ENCODE assay signal across 19 cellular contexts in the genomic region with DNA sequence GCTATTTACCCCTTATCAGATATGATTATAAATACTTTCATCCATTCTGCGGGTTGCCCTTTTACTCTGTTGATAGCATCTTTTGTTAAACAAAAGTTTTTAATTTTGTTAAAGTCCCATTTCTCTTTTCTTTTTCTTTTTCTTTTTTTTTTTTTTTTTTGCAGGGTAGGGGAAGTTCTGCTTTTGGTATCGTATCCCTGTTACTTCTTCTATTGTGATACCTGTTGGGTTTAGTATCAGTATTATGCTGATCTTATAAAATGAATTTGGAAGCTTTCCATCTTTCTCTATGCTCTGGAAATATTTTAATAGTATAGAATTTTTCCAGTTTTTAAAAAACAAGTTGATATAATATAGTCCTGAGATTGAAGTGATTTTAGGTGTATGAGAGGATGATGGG. TPM values are rescaled to one million over a fixed set of nuclear protein-coding genes. Genes with fewer than 3 reads are reported as not detected.
DNase-seq lines count a peak whose midpoint lies in the region; ATAC-seq, FAIRE-seq and TF ChIP-seq lines count a peak whose summit lies in the region.
"Had no signal": no experiment of that assay in that cellular context is flagged by ENCODE, and none has a peak within 500 bp of the region (broad histone marks: within the 10 kb centered on the region; RNA-seq: fewer than 3 reads in every experiment).

No MANE protein-coding gene starts in this region.

- no peak for TF ChIP-seq RAD21 in GM12878 (IDR thresholded peaks at IDR 0.05; ENCODE audit: insufficient read depth, low read depth, low read length)

- H3K9me3 Mint-ChIP-seq in naive B cell = no peaks in the 10 kb centered on the region
- H3K9me3 Mint-ChIP-seq: CD14-positive monocyte; CD4-positive, alpha-beta T cell; CD8-positive, alpha-beta memory T cell; GM23338; HFFc6 had no signal

- H3K27me3 ChIP-seq in DND-41 (ENCODE audit: insufficient read depth, low read length, poor library complexity) (no peaks in the 10 kb centered on the region), GM12878 (replicated peaks in 1 of 2; ENCODE audit: control insufficient read depth in 2 of 2, insufficient read depth in 2 of 2, low read length in 1 of 2) (no peaks in the 10 kb centered on the region)
- H3K27me3 ChIP-seq: BLaER1 treated with 17β-estradiol and CSF1 and Interleukin-3, amounts not matched to agents 10 nM and 100 nM had no signal

- in situ Hi-C loops in GM12878 (cut with MboI) = no loop called here

- peak overlapping the region in 2 of 6 donors; percentile 64 to 90 for H3K27ac Mint-ChIP-seq in naive B cell
- H3K27ac Mint-ChIP-seq: B cell; CD14-positive monocyte; CD4-positive, alpha-beta T cell; CD8-positive, alpha-beta memory T cell; GM23338; HFFc6 had no signal

- no peak for FAIRE-seq in GM12878 (lab: Jason Lieb, UNC)

- BruUV-seq in GM12878 (replicated peaks; lab: Mats Ljungman, UMichigan) = no TSS peak

- peaks cover 34 to 57% (median 52%) of the 10 kb centered on the region in 3 donors for H3K4me1 Mint-ChIP-seq in naive B cell

- TF ChIP-seq EP300 in GM12878 (IDR thresholded peaks at IDR 0.05; ENCODE audit: borderline replicate concordance in 1 of 2, control insufficient read depth in 1 of 2, low read depth in 2 of 2, low read length in 2 of 2) = no peak

- no peaks in the 10 kb centered on the region for H3K9me3 ChIP-seq in DND-41 (ENCODE audit: insufficient read depth, low read length, severe bottlenecking)
- no peaks in the 10 kb centered on the region for H3K9me3 ChIP-seq in GM12878 (replicated peaks; ENCODE audit: control insufficient read depth, insufficient read depth, low read length)
- H3K9me3 ChIP-seq: BLaER1 treated with 17β-estradiol and CSF1 and Interleukin-3, amounts not matched to agents 10 nM and 100 nM; HAP-1 had no signal

- H3K36me3 ChIP-seq in DND-41 (ENCODE audit: insufficient read depth, low read length) (peaks cover 71% of the 10 kb centered on the region), GM12878 (ENCODE audit: control insufficient read depth in 2 of 2, insufficient read depth in 2 of 2, low read length in 1 of 2) (peaks cover 0 to 2% of the 10 kb centered on the region in 2 experiments; a peak in 2 of 4 replicates)

- RAD21 ChIA-PET in GM12878 (lab: Charles Lee; ENCODE audit: unreplicated experiment) = interaction anchor here (1.1 kb wide), 1 partner anchor 243 kb away, joined by 3 read pairs; no protein-coding TSS in a partner anchor

- no peak for TF ChIP-seq POLR2A in GM12878 (IDR thresholded peaks at IDR 0.05; ENCODE audit: low read depth, low read length)

- no peak for ATAC-seq in DND-41 (ENCODE audit: insufficient read depth, low read depth)
- no peak for ATAC-seq in GM12878
- peak; percentile 52 to 63 for ATAC-seq in naive B cell (ENCODE audit: low read depth in 2 of 2)
- ATAC-seq: GM23338 had no signal

- SMC1A ChIA-PET in GM12878 (lab: Charles Lee; ENCODE audit: uncharacterized antibody, unreplicated experiment) = interaction anchor here (0.9 to 1.7 kb wide), 4 partner anchors 15 to 292 kb away, joined by 3 to 4 read pairs (median 4); no protein-coding TSS in a partner anchor

- H3K36me3 Mint-ChIP-seq in naive B cell = peaks cover 8 to 10% of the 10 kb centered on the region in 2 donors

- WGBS in GM12878 (ENCODE audit: insufficient coverage, insufficient replicate concordance, low lambda C conversion rate, missing lambda C conversion rate) = 47% methylated on average over 1 of the region's 2 CpGs

- POLR2A ChIA-PET in GM12878 (lab: Charles Lee) = no interaction called here

- H3K4me3 Mint-ChIP-seq in naive B cell = peak overlapping the region in 2 of 8 donors; percentile 12 to 40
- H3K4me3 Mint-ChIP-seq: B cell; CD14-positive monocyte; CD4-positive, alpha-beta T cell; CD8-positive, alpha-beta memory T cell; GM23338; HFFc6 had no signal

- H3K79me2 ChIP-seq in DND-41 (ENCODE audit: insufficient read depth, low read length) (peaks cover 99% of the 10 kb centered on the region), GM12878 (ENCODE audit: control insufficient read depth, insufficient read depth, low read length) (peaks cover 43% of the 10 kb centered on the region)

- DNase-seq in DND-41 (no peak), GM12878 (ENCODE audit: low read depth, low spot score) (no peak), naive B cell (no peak), middle frontal gyrus (ENCODE audit: extremely low spot score, low spot score) (no peak), COLO829 (ENCODE audit: low spot score) (no peak)
- no peak for DNase-seq in activated CD4-positive, alpha-beta T cell treated with anti-CD3 and anti-CD28 coated beads, Interleukin-2, amount 50 U/mL, for 1 hour
- DNase-seq: Calu3; CD4-positive, alpha-beta T cell; CD8-positive, alpha-beta memory T cell; COR-L47; DMS153; EL; GDM1; HFFc6 had no signal

- TF ChIP-seq CTCF in DND-41 (IDR thresholded peaks at IDR 0.05; ENCODE audit: borderline replicate concordance, extremely low read depth, low read length, poor library complexity, severe bottlenecking) (no peak), GM12878 (IDR thresholded peaks at IDR 0.05 in 2 of 3, conservative IDR thresholded peaks at IDR 0.05 in 1 of 3; ENCODE audit: control insufficient read depth in 2 of 3, extremely low read depth in 1 of 3, insufficient read depth in 1 of 3, low read depth in 3 of 3, low read length in 3 of 3) (no peak)

- H3K9ac ChIP-seq in DND-41 (ENCODE audit: low read depth, low read length) (no peak overlapping the region), GM12878 (ENCODE audit: control insufficient read depth, insufficient read depth, low read length) (no peak overlapping the region)
- H3K9ac ChIP-seq: BLaER1 treated with 17β-estradiol and CSF1 and Interleukin-3, amounts not matched to agents 10 nM and 100 nM had no signal

- H3K27ac ChIP-seq in DND-41 (ENCODE audit: low read length) (no peak overlapping the region), GM12878 (ENCODE audit: control insufficient read depth, insufficient read depth) (no peak overlapping the region)
- H3K27ac ChIP-seq: BLaER1 treated with 17β-estradiol and CSF1 and Interleukin-3, amounts not matched to agents 10 nM and 100 nM had no signal

- H3K4me3 ChIP-seq in DND-41 (ENCODE audit: low read depth in 1 of 2, low read length in 2 of 2) (no peak overlapping the region), GM12878 (no peak overlapping the region)
- H3K4me3 ChIP-seq: BLaER1 treated with 17β-estradiol and CSF1 and Interleukin-3, amounts not matched to agents 10 nM and 100 nM; GM23338; HAP-1 had no signal

- peaks cover 49% of the 10 kb centered on the region for H4K20me1 ChIP-seq in DND-41 (ENCODE audit: insufficient read depth, low read length)
- no peaks in the 10 kb centered on the region for H4K20me1 ChIP-seq in GM12878 (ENCODE audit: control insufficient read depth, insufficient read depth)

- H3K4me1 ChIP-seq in DND-41 (ENCODE audit: insufficient read depth, low read length) (peaks cover 43% of the 10 kb centered on the region), GM12878 (ENCODE audit: control insufficient read depth, insufficient read depth, low read length) (peaks cover 5% of the 10 kb centered on the region; the same call in 1 of the 2 replicates)

- no peaks in the 10 kb centered on the region for H3K27me3 Mint-ChIP-seq in naive B cell
- H3K27me3 Mint-ChIP-seq: B cell; CD4-positive, alpha-beta T cell; CD8-positive, alpha-beta memory T cell had no signal

- intact Hi-C loops in GM12878 (cut with micrococcal nuclease; ENCODE audit: unreplicated experiment) = loop anchor here (5.0 to 10.0 kb wide), 2 partner anchors 83 to 245 kb away; partner anchors contain the start of gene ZNF518A

- H3K4me2 ChIP-seq in DND-41 (ENCODE audit: insufficient read depth, low read length) = peak overlapping the region; percentile 27; the same call in 1 of the 2 replicates
- peak overlapping the region; percentile 38; the same call in 1 of the 2 replicates for H3K4me2 ChIP-seq in GM12878 (ENCODE audit: control insufficient read depth, insufficient read depth)
- H3K4me2 ChIP-seq: GM23338 had no signal

- CTCF ChIA-PET in GM12878 (lab: Yijun Ruan, JAX) = interaction anchor here (0.6 to 1.3 kb wide), 5 partner anchors 7 to 169 kb away, joined by 3 to 5 read pairs (median 3); no protein-coding TSS in a partner anchor

- H2AFZ ChIP-seq in DND-41 (ENCODE audit: low read depth, low read length) (no peak overlapping the region), GM12878 (ENCODE audit: control insufficient read depth, low read depth, low read length) (no peak overlapping the region)
- H2AFZ ChIP-seq: GM23338 had no signal

TF ChIP-seq in GM12878, 131 proteins besides CTCF, POLR2A, EP300 and RAD21:
- 0 out of 2 replicates have a peak, but pooled peaks have one; percentile 14 for TF ChIP-seq ZNF384 (IDR thresholded peaks at IDR 0.05; ENCODE audit: borderline replicate concordance, low read depth, low read length)
- TF ChIP-seq GATAD2B (conservative IDR thresholded peaks at IDR 0.05; ENCODE audit: low read depth) = no peak
- no peak for TF ChIP-seq CREB1 (IDR thresholded peaks at IDR 0.05; ENCODE audit: low read depth)
- TF ChIP-seq ZNF207 (IDR thresholded peaks at IDR 0.05; ENCODE audit: borderline replicate concordance) = no peak

RNA-seq across cellular contexts. Expression of gene CCNJ, which starts 6.0 kb away (rescaled TPM):
- 7.7 and 8.4 TPM in 2 replicates for total RNA-seq in GM12878 (2013; cell fraction: nucleolus; rRNA removed)
- total RNA-seq in GM12878 (2014; rRNA removed) (4.6 and 5.8 TPM in 2 replicates), GM12878 (2014; rRNA removed; fragmentation: Illumina TruSeq; extraction: Trizol) (6.4 and 6.6 TPM in 2 replicates), GM12878 (2021) (6.1 and 6.6 TPM in 2 replicates)
- polyA plus RNA-seq in GM12878 (2011; ENCODE audit: low read depth) = 1.9 TPM
- polyA plus RNA-seq in GM12878 (2011; rRNA removed) (7.2 and 7.7 TPM in 2 replicates), GM12878 (2014; fragmentation: Illumina TruSeq; extraction: Trizol) (7.1 and 8.1 TPM in 2 replicates), GM12878 (2014; fragmentation: Nextera tagmentation; extraction: Ambion mirVana) (1 to 10 TPM in 1 of 2 experiments, under 1 TPM in 1; 0.56 to 1.5 TPM), GM12878 (2014; rRNA removed) (5.5 and 6.7 TPM in 2 replicates), GM12878 (2016; fragmentation: Nextera tagmentation; extraction: Ambion mirVana) (1 to 10 TPM; 7.7 to 8.8 TPM), naive B cell (ENCODE audit: low read depth in 6 of 6) (1 to 10 TPM in 3 of 6 donors, under 1 TPM in 2, not detected in 1; 0.88 to 1.5 (median 1.2) TPM)
- 4.6 and 5.5 TPM in 2 replicates for polyA plus RNA-seq in GM12878 (2011; cell fraction: cytosol; rRNA removed)
- polyA plus RNA-seq in GM12878 (2011; cell fraction: nucleus; rRNA removed) = 6.9 and 8.3 TPM in 2 replicates
- polyA plus RNA-seq in GM12878 (2012) = 2.5 and 3.2 TPM in 2 replicates
- polyA minus RNA-seq in GM12878 (2011; rRNA and poly(A)+ RNA removed) = 7.5 and 18.1 TPM in 2 replicates
- 3.2 and 4.4 TPM in 2 replicates for polyA minus RNA-seq in GM12878 (2011; cell fraction: cytosol; rRNA and poly(A)+ RNA removed)
- polyA minus RNA-seq in GM12878 (2011; cell fraction: nucleus; rRNA and poly(A)+ RNA removed) = 4.2 and 7.9 TPM in 2 replicates

Comparison
In these comparisons a context has a peak if more than half of its experiments do, and no peak if none do; other contexts are left out.
1. ATAC-seq: peak in naive B cell (2 of 2); none in DND-41 (single experiment) and GM12878 (single experiment).